In genomic region chr1:24121406-24121805, GRCh38 we compare ENCODE assay signal across 27 cellular contexts. TPM values are rescaled to one million over a fixed set of nuclear protein-coding genes. Genes with fewer than 3 reads are reported as not detected.
DNase-seq lines count a peak whose midpoint lies in the region; ATAC-seq, FAIRE-seq and TF ChIP-seq lines count a peak whose summit lies in the region.
"Had no signal": no experiment of that assay in that cellular context is flagged by ENCODE, and none has a peak within 500 bp of the region (broad histone marks: within the 10 kb centered on the region; RNA-seq: fewer than 3 reads in every experiment).

No MANE protein-coding gene starts in this region.

- H3K27ac ChIP-seq in neural progenitor cell (no peak overlapping the region), spleen (no peak overlapping the region)
- H3K27ac ChIP-seq: SJCRH30 had no signal

- no peaks in the 10 kb centered on the region for H3K36me3 Mint-ChIP-seq in natural killer cell treated with Interleukin-12 subunit alpha and Interleukin-12 subunit beta and Interleukin-15 and Interleukin-18, amount 100 ng/mL, for 72 hours
- no peaks in the 10 kb centered on the region for H3K36me3 Mint-ChIP-seq in natural killer cell
- H3K36me3 Mint-ChIP-seq in neural progenitor cell = no peaks in the 10 kb centered on the region
- H3K36me3 Mint-ChIP-seq: CD8-positive, alpha-beta memory T cell had no signal

- H3K4me3 ChIP-seq in neural progenitor cell (no peak overlapping the region), spleen (no peak overlapping the region)
- H3K4me3 ChIP-seq: SJCRH30 had no signal

- H3K79me2 ChIP-seq in neural progenitor cell (ENCODE audit: low read depth) = no peaks in the 10 kb centered on the region

- H3K36me3 ChIP-seq in neural progenitor cell = no peaks in the 10 kb centered on the region
- no peaks in the 10 kb centered on the region for H3K36me3 ChIP-seq in spleen
- H3K36me3 ChIP-seq: SJCRH30 had no signal

- H3K4me3 Mint-ChIP-seq in natural killer cell treated with Interleukin-12 subunit alpha and Interleukin-12 subunit beta and Interleukin-15 and Interleukin-18, amount 100 ng/mL, for 72 hours = no peak overlapping the region
- H3K4me3 Mint-ChIP-seq in natural killer cell (no peak overlapping the region), neural progenitor cell (no peak overlapping the region)
- H3K4me3 Mint-ChIP-seq: CD8-positive, alpha-beta memory T cell had no signal

- 79 to 94% (median 85%) methylated on average over 14 of the region's 14 CpGs for WGBS in spleen, 5 donors

- no peak overlapping the region for H3K9ac ChIP-seq in neural progenitor cell

- H3K9me3 Mint-ChIP-seq in natural killer cell treated with Interleukin-12 subunit alpha and Interleukin-12 subunit beta and Interleukin-15 and Interleukin-18, amount 100 ng/mL, for 72 hours = no peaks in the 10 kb centered on the region
- H3K9me3 Mint-ChIP-seq in natural killer cell = no peaks in the 10 kb centered on the region
- no peaks in the 10 kb centered on the region for H3K9me3 Mint-ChIP-seq in neural progenitor cell
- H3K9me3 Mint-ChIP-seq: CD8-positive, alpha-beta memory T cell had no signal

- H4K20me1 ChIP-seq in neural progenitor cell (ENCODE audit: low read depth) = no peaks in the 10 kb centered on the region

- H3K27me3 ChIP-seq in neural progenitor cell (no peaks in the 10 kb centered on the region), spleen (replicated peaks in 1 of 7) (peaks cover 0 to 41% (median 0%) of the 10 kb centered on the region in 7 donors)

- H3K4me2 ChIP-seq in neural progenitor cell = no peak overlapping the region

- intact Hi-C loops in natural killer cell (cut with micrococcal nuclease) = no loop called here
- intact Hi-C loops in spleen (cut with DNase I; ENCODE audit: low total_unique reads) = no loop called here
- intact Hi-C loops in sciatic nerve (cut with DNase I) = no loop called here

- H3K4me1 ChIP-seq in neural progenitor cell (no peaks in the 10 kb centered on the region), spleen (peaks cover 0 to 7% (median 2%) of the 10 kb centered on the region in 6 donors)
- H3K4me1 ChIP-seq: SJCRH30 had no signal

- no peaks in the 10 kb centered on the region for H3K4me1 Mint-ChIP-seq in natural killer cell treated with Interleukin-12 subunit alpha and Interleukin-12 subunit beta and Interleukin-15 and Interleukin-18, amount 100 ng/mL, for 72 hours (ENCODE audit: low read depth in 2 of 2)
- H3K4me1 Mint-ChIP-seq in natural killer cell (no peaks in the 10 kb centered on the region), neural progenitor cell (peaks cover 10% of the 10 kb centered on the region)
- H3K4me1 Mint-ChIP-seq: CD8-positive, alpha-beta memory T cell had no signal

- H3K9me3 ChIP-seq in neural progenitor cell (ENCODE audit: low read depth) = no peaks in the 10 kb centered on the region
- H3K9me3 ChIP-seq in spleen = no peaks in the 10 kb centered on the region
- H3K9me3 ChIP-seq: SJCRH30 had no signal

- no peak overlapping the region for H3K27ac Mint-ChIP-seq in natural killer cell treated with Interleukin-12 subunit alpha and Interleukin-12 subunit beta and Interleukin-15 and Interleukin-18, amount 100 ng/mL, for 72 hours
- no peak overlapping the region for H3K27ac Mint-ChIP-seq in natural killer cell
- H3K27ac Mint-ChIP-seq in neural progenitor cell = peak overlapping the region; percentile 78
- H3K27ac Mint-ChIP-seq: CD8-positive, alpha-beta memory T cell had no signal

- H3K27me3 Mint-ChIP-seq in natural killer cell treated with Interleukin-12 subunit alpha and Interleukin-12 subunit beta and Interleukin-15 and Interleukin-18, amount 100 ng/mL, for 72 hours = peaks cover 3 to 4% of the 10 kb centered on the region in 2 donors
- peaks cover 0 to 6% of the 10 kb centered on the region in 2 donors for H3K27me3 Mint-ChIP-seq in natural killer cell (ENCODE audit: low read depth in 2 of 2)
- no peaks in the 10 kb centered on the region for H3K27me3 Mint-ChIP-seq in neural progenitor cell (ENCODE audit: insufficient read depth, low read depth)

- ATAC-seq in natural killer cell treated with Interleukin-12 subunit alpha and Interleukin-12 subunit beta and Interleukin-15 and Interleukin-18, amount 100 ng/mL, for 72 hours = no peak
- no peak for ATAC-seq in natural killer cell
- ATAC-seq in sciatic nerve = no peak
- ATAC-seq: Panc1 had no signal

- TF ChIP-seq POLR2A in spleen (IDR thresholded peaks at IDR 0.05) = no peak

- no peak for TF ChIP-seq CTCF in natural killer cell (IDR thresholded peaks at IDR 0.05)
- no peak for TF ChIP-seq CTCF in neural progenitor cell (IDR thresholded peaks at IDR 0.05)
- TF ChIP-seq CTCF in spleen (IDR thresholded peaks at IDR 0.05 in 8 of 11, conservative IDR thresholded peaks at IDR 0.05 in 3 of 11) = no peak

- FAIRE-seq in RCC 7860 (lab: Jason Lieb, UNC) = no peak
- FAIRE-seq: GM12892 had no signal

- no peak overlapping the region for H2AFZ ChIP-seq in neural progenitor cell (replicated peaks)

- peak; percentile 49 for DNase-seq in natural killer cell treated with Interleukin-12 subunit alpha and Interleukin-12 subunit beta and Interleukin-15 and Interleukin-18, amount 100 ng/mL, for 72 hours (ENCODE audit: low spot score)
- DNase-seq in natural killer cell (no peak), neural progenitor cell (ENCODE audit: low spot score) (no peak), spleen (peak; percentile 58), glomerular visceral epithelial cell (ENCODE audit: extremely low spot score) (no peak), sciatic nerve (ENCODE audit: low spot score) (no peak), RCC 7860 (ENCODE audit: low spot score) (no peak)
- DNase-seq: AML-193; C1 segment of cervical spinal cord; Calu3; CD8-positive, alpha-beta memory T cell; DMS153; GOT3; HCEC 1CT; KG1; NCI-H1092 treated with DMSO at 0.1 percent for 48 hours; NCI-H1436 treated with DMSO at 0.1 percent for 48 hours; NCI-H1930; NCI-H226; NCI-H510A treated with DMSO at 0.1 percent for 48 hours; NCI-H774; NK-92 treated with Interleukin-12 subunit alpha and Interleukin-12 subunit beta, amount 100 ng/mL, for 24 hours; SJCRH30 had no signal

- H3F3A ChIP-seq in neural progenitor cell (ENCODE audit: low read depth) = no peaks in the 10 kb centered on the region

RNA-seq across cellular contexts. Expression of gene MYOM3, which starts 9.5 kb away (rescaled TPM):
- not detected for total RNA-seq in natural killer cell treated with Interleukin-12 subunit alpha and Interleukin-12 subunit beta and Interleukin-15 and Interleukin-18, amount 100 ng/mL, for 72 hours
- total RNA-seq in natural killer cell (under 1 TPM in 1 of 3 donors, not detected in 2; 0.08 TPM), neural progenitor cell (ENCODE audit: low replicate concordance) (0.06 TPM in 1 of 2 replicates, not detected in the other), spleen (not detected), sciatic nerve (0.62 TPM)
- under 1 TPM; 0.02 to 0.06 (median 0.06) TPM for polyA plus RNA-seq in spleen
- total RNA-seq: CD8-positive, alpha-beta memory T cell; SJCRH30 had no signal
- polyA plus RNA-seq: AG04450; CD8-positive, alpha-beta memory T cell had no signal

RNA-seq across cellular contexts. Expression of gene IL22RA1, which starts 21.5 kb away (rescaled TPM):
- not detected for total RNA-seq in natural killer cell treated with Interleukin-12 subunit alpha and Interleukin-12 subunit beta and Interleukin-15 and Interleukin-18, amount 100 ng/mL, for 72 hours
- total RNA-seq in natural killer cell (not detected), neural progenitor cell (ENCODE audit: low replicate concordance) (0.03 TPM in 1 of 2 replicates, not detected in the other), spleen (not detected), sciatic nerve (not detected)
- polyA plus RNA-seq in spleen = not detected
- total RNA-seq: CD8-positive, alpha-beta memory T cell; G401; SJCRH30 had no signal
- polyA plus RNA-seq: AG04450; CD8-positive, alpha-beta memory T cell had no signal

Comparison
In these comparisons a context has a peak if more than half of its experiments do, and no peak if none do; other contexts are left out.
1. DNase-seq: peak in natural killer cell treated with Interleukin-12 subunit alpha and Interleukin-12 subunit beta and Interleukin-15 and Interleukin-18, amount 100 ng/mL, for 72 hours (single experiment) and spleen (single experiment); none in natural killer cell (single experiment), neural progenitor cell (single experiment), glomerular visceral epithelial cell (single experiment), sciatic nerve (single experiment) and RCC 7860 (single experiment).